In the genomic region with DNA sequence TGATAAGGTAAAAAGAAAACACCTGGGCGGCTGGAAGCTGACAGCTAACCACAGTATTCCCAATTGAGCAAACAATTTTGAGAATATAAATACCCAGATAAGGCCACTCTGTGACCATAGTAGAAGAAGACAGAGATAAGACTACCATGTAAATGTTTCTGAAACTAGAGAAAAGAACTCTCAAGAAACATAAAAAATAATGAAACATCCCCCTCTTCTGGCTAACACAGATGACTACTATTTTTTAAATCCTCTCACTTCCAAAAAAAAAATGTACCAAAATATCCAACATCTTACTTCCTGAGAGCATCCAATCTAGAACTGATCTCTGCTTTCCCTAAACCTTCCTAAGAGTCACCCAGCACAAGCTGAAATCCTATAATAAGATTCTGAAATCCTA, we compare ENCODE assay signal across 10 cellular contexts.
DNase-seq lines count a peak whose midpoint lies in the region; ATAC-seq, FAIRE-seq and TF ChIP-seq lines count a peak whose summit lies in the region.
"Had no signal": no experiment of that assay in that cellular context is flagged by ENCODE, and none has a peak within 500 bp of the region (broad histone marks: within the 10 kb centered on the region; RNA-seq: fewer than 3 reads in every experiment).

No MANE protein-coding gene starts in this region.

- WGBS in lower leg skin, 2 donors: 82 to 96% methylated on average over 1 of the region's 1 CpG

- H3K9ac ChIP-seq in neural cell (ENCODE audit: low read length): no peak overlapping the region

- H3F3A ChIP-seq in neural cell (ENCODE audit: insufficient read depth, low read length, poor library complexity, severe bottlenecking): peaks cover 4% of the 10 kb centered on the region

- no peaks in the 10 kb centered on the region for H3K36me3 Mint-ChIP-seq in activated naive CD8-positive, alpha-beta T cell treated with anti-CD3 and anti-CD28 coated beads, Interleukin-2, amount 50 U/mL, for 24 hours (ENCODE audit: low read depth)

- DNase-seq in GM04504 (ENCODE audit: low read depth) (peak; percentile 4), NCI-H1694 treated with DMSO at 0.1 percent for 48 hours (lab: John Stamatoyannopoulos, UW) (peak; percentile 37), bronchial epithelial cell (ENCODE audit: low read depth) (peak; percentile 36), lower leg skin (ENCODE audit: low spot score in 2 of 2) (no peak)
- DNase-seq in activated naive CD8-positive, alpha-beta T cell treated with anti-CD3 and anti-CD28 coated beads, Interleukin-2, amount 50 U/mL, for 24 hours: no peak
- DNase-seq: activated B cell treated with CpG ODN at 0.5 μM for 24 hours, glutamatergic neuron had no signal

- peak; percentile 59 for TF ChIP-seq RAD21 in neural cell (conservative IDR thresholded peaks at IDR 0.05)

- TF ChIP-seq CTCF in bronchial epithelial cell (IDR thresholded peaks at IDR 0.05; ENCODE audit: insufficient read depth, low read length, severe bottlenecking) (no peak), neural cell (IDR thresholded peaks at IDR 0.05; ENCODE audit: poor library complexity, severe bottlenecking) (peak; percentile 58), lower leg skin (IDR thresholded peaks at IDR 0.05) (no peak)

- H3K4me2 ChIP-seq in neural cell (ENCODE audit: low read length): no peak overlapping the region

- no peak overlapping the region for H3K27ac ChIP-seq in neural cell (ENCODE audit: low read length)

- no peak for ATAC-seq in activated naive CD8-positive, alpha-beta T cell treated with anti-CD3 and anti-CD28 coated beads, Interleukin-2, amount 50 U/mL, for 24 hours
- no peak for ATAC-seq in GM19463 (IDR thresholded peaks at IDR 0.05; ENCODE audit: unreplicated experiment)
- no peak for ATAC-seq in HG03175 (IDR thresholded peaks at IDR 0.05; ENCODE audit: unreplicated experiment)

- no peak for TF ChIP-seq EP300 in neural cell (conservative IDR thresholded peaks at IDR 0.05; ENCODE audit: poor library complexity, severe bottlenecking)

- H3K27me3 ChIP-seq in bronchial epithelial cell (ENCODE audit: control insufficient read depth, insufficient read depth, low read length) (no peaks in the 10 kb centered on the region), neural cell (ENCODE audit: insufficient read depth, low read depth, low read length) (no peaks in the 10 kb centered on the region)

- H3K4me3 Mint-ChIP-seq in activated naive CD8-positive, alpha-beta T cell treated with anti-CD3 and anti-CD28 coated beads, Interleukin-2, amount 50 U/mL, for 24 hours: no peak overlapping the region
- H3K4me3 Mint-ChIP-seq: activated B cell treated with CpG ODN at 0.5 μM for 24 hours had no signal

- no peaks in the 10 kb centered on the region for H3K9me2 ChIP-seq in neural cell (ENCODE audit: insufficient read depth, low read length)

- H2AFZ ChIP-seq in neural cell (ENCODE audit: low read depth, low read length): no peak overlapping the region

- H3K36me3 ChIP-seq in bronchial epithelial cell (ENCODE audit: control insufficient read depth, insufficient read depth, low read length) (no peaks in the 10 kb centered on the region), neural cell (ENCODE audit: insufficient read depth, low read length) (no peaks in the 10 kb centered on the region)

- no peaks in the 10 kb centered on the region for H3K9me3 Mint-ChIP-seq in activated naive CD8-positive, alpha-beta T cell treated with anti-CD3 and anti-CD28 coated beads, Interleukin-2, amount 50 U/mL, for 24 hours
- H3K9me3 Mint-ChIP-seq: activated B cell treated with CpG ODN at 0.5 μM for 24 hours had no signal

- no peaks in the 10 kb centered on the region for H3K4me1 Mint-ChIP-seq in activated naive CD8-positive, alpha-beta T cell treated with anti-CD3 and anti-CD28 coated beads, Interleukin-2, amount 50 U/mL, for 24 hours

- H3K9me3 ChIP-seq in neural cell (ENCODE audit: low read length): no peaks in the 10 kb centered on the region

- no peaks in the 10 kb centered on the region for H3K79me2 ChIP-seq in neural cell (replicated peaks; ENCODE audit: insufficient read depth, low read length)

- no peak overlapping the region for H3K4me3 ChIP-seq in bronchial epithelial cell (ENCODE audit: low read depth, low read length)
- no peak overlapping the region for H3K4me3 ChIP-seq in neural cell (ENCODE audit: low read length)
- H3K4me3 ChIP-seq in lower leg skin (ENCODE audit: low read depth, poor library complexity, severe bottlenecking): no peak overlapping the region

- no peak for FAIRE-seq in bronchial epithelial cell (lab: Jason Lieb, UNC)

- no peaks in the 10 kb centered on the region for H4K20me1 ChIP-seq in neural cell (ENCODE audit: insufficient read depth)

- intact Hi-C loops in lower leg skin (cut with DNase I; ENCODE audit: low total_unique reads): no loop called here

- no peak for TF ChIP-seq POLR2A in lower leg skin (IDR thresholded peaks at IDR 0.05)

- H3K27me3 Mint-ChIP-seq in activated naive CD8-positive, alpha-beta T cell treated with anti-CD3 and anti-CD28 coated beads, Interleukin-2, amount 50 U/mL, for 24 hours: peaks cover 7% of the 10 kb centered on the region

- H3K27ac Mint-ChIP-seq in activated naive CD8-positive, alpha-beta T cell treated with anti-CD3 and anti-CD28 coated beads, Interleukin-2, amount 50 U/mL, for 24 hours: no peak overlapping the region
- H3K27ac Mint-ChIP-seq: activated B cell treated with CpG ODN at 0.5 μM for 24 hours had no signal

TF ChIP-seq in neural cell, 6 proteins besides CTCF, POLR2A, EP300 and RAD21:
- TF ChIP-seq MXI1 (conservative IDR thresholded peaks at IDR 0.05; ENCODE audit: poor library complexity, severe bottlenecking) (no peak), SMC3 (conservative IDR thresholded peaks at IDR 0.05; ENCODE audit: poor library complexity) (peak; percentile 61)

Comparison
In these comparisons a context has a peak if more than half of its experiments do, and no peak if none do; other contexts are left out.
1. DNase-seq: peak in GM04504 (single experiment), NCI-H1694 treated with DMSO at 0.1 percent for 48 hours (single experiment) and bronchial epithelial cell (single experiment); none in activated naive CD8-positive, alpha-beta T cell treated with anti-CD3 and anti-CD28 coated beads, Interleukin-2, amount 50 U/mL, for 24 hours (single experiment) and lower leg skin (0 of 2).